33 cellular contexts compared by ENCODE assay signal in genomic region chr17:57745242-57745641, GRCh38. TPM values are rescaled to one million over a fixed set of nuclear protein-coding genes. Genes with fewer than 3 reads are reported as not detected.
"Had no signal": no experiment of that assay in that cellular context is flagged by ENCODE, and none has a peak within 500 bp of the region (broad histone marks: within the 10 kb centered on the region; RNA-seq: fewer than 3 reads in every experiment).

TSS of gene CCDC182 (minus strand) at chr17:57745299. CDS start at chr17:57745272, 27 bp downstream.

- H3K9ac ChIP-seq: neural progenitor cell, parathyroid adenoma had no signal

- H3K4me1 ChIP-seq: gastrocnemius medialis, left ventricle myocardium inferior, neural progenitor cell, parathyroid adenoma, right atrium auricular region, stomach, transverse colon had no signal

- DNase-seq: activated CD4-positive, alpha-beta memory T cell treated with anti-CD3 and anti-CD28 coated beads for 36 hours; activated CD4-positive, alpha-beta T cell treated with anti-CD3 and anti-CD28 coated beads, Interleukin-2, amount 10 ng/mL, durations not matched to agents 24 days and 14 days; activated CD4-positive, CD25-positive, alpha-beta regulatory T cell treated with anti-CD3 and anti-CD28 coated beads, Interleukin-2, amount 50 U/mL, for 72 hours; activated naive CD8-positive, alpha-beta T cell treated with anti-CD3 and anti-CD28 coated beads, Interleukin-2, amount 50 U/mL, for 24 hours; activated T-cell treated with anti-CD3 and anti-CD28 coated beads, Interleukin-2, amount 50 U/mL, for 4 hours; caudate nucleus; cortex of kidney; effector memory CD8-positive, alpha-beta T cell; erythroblast; gastrocnemius medialis; glutamatergic neuron; islet precursor cell; left ventricle myocardium inferior; naive thymus-derived CD8-positive, alpha-beta T cell; occipital lobe; stimulated activated CD4-positive, alpha-beta T cell treated with anti-CD3 and anti-CD28 coated beads, Interleukin-1b, Interleukin-23, amount 100 ng/mL, for 48 hours; stimulated activated CD4-positive, alpha-beta T cell treated with anti-CD3 and anti-CD28 coated beads, Interleukin-4, amount 100 ng/mL, for 4 hours; stimulated activated CD8-positive, alpha-beta memory T cell treated with anti-CD3 and anti-CD28 coated beads, Interleukin-4, amount 100 ng/mL, for 48 hours; stimulated activated naive B cell treated with anti-CD40 and anti-IgM and Interleukin-4, amounts not matched to agents 10 μg/mL and 1 μg/mL and 100 μg/mL, for 72 hours; stomach; T-helper 9 cell; transverse colon had no signal

- H2AFZ ChIP-seq: neural progenitor cell, parathyroid adenoma had no signal

- H3K9me3 Mint-ChIP-seq: activated CD4-positive, alpha-beta memory T cell treated with anti-CD3 and anti-CD28 coated beads for 36 hours; activated CD4-positive, alpha-beta T cell treated with anti-CD3 and anti-CD28 coated beads, Interleukin-2, amount 10 ng/mL, durations not matched to agents 24 days and 14 days; activated naive CD4-positive, alpha-beta T cell treated with anti-CD3 and anti-CD28 coated beads, Interleukin-2, amount 50 U/mL, for 24 hours; activated naive CD8-positive, alpha-beta T cell treated with anti-CD3 and anti-CD28 coated beads, Interleukin-2, amount 50 U/mL, for 24 hours; activated T-cell treated with anti-CD3 and anti-CD28 coated beads, Interleukin-2, amount 50 U/mL, for 4 hours; activated T-helper 17 cell treated with anti-CD3 and anti-CD28 coated beads, Interleukin-2, amount 50 U/mL, for 72 hours; effector memory CD8-positive, alpha-beta T cell; mesothelial cell of epicardium; naive thymus-derived CD8-positive, alpha-beta T cell; stimulated activated naive B cell treated with anti-CD40 and anti-IgM and Interleukin-4, amounts not matched to agents 10 μg/mL and 1 μg/mL and 100 μg/mL, for 72 hours; T-helper 1 cell treated with Interleukin-12 subunit alpha and Interleukin-12 subunit beta and Interleukin-4 antibody, amounts not matched to agents 30 μg/mL and 1 μg/mL, for 36 hours had no signal

- H3K36me3 Mint-ChIP-seq: activated CD4-positive, alpha-beta memory T cell treated with anti-CD3 and anti-CD28 coated beads for 36 hours; activated naive CD4-positive, alpha-beta T cell treated with anti-CD3 and anti-CD28 coated beads, Interleukin-2, amount 50 U/mL, for 24 hours; mesothelial cell of epicardium; naive thymus-derived CD8-positive, alpha-beta T cell; neural progenitor cell; stimulated activated naive B cell treated with anti-CD40 and anti-IgM and Interleukin-4, amounts not matched to agents 10 μg/mL and 1 μg/mL and 100 μg/mL, for 72 hours had no signal

- H3K4me3 Mint-ChIP-seq: activated CD4-positive, alpha-beta memory T cell treated with anti-CD3 and anti-CD28 coated beads for 36 hours; activated CD4-positive, alpha-beta T cell treated with anti-CD3 and anti-CD28 coated beads, Interleukin-2, amount 10 ng/mL, durations not matched to agents 24 days and 14 days; activated naive CD4-positive, alpha-beta T cell treated with anti-CD3 and anti-CD28 coated beads, Interleukin-2, amount 50 U/mL, for 24 hours; activated naive CD8-positive, alpha-beta T cell treated with anti-CD3 and anti-CD28 coated beads, Interleukin-2, amount 50 U/mL, for 24 hours; activated T-cell treated with anti-CD3 and anti-CD28 coated beads, Interleukin-2, amount 50 U/mL, for 4 hours; activated T-helper 17 cell treated with anti-CD3 and anti-CD28 coated beads, Interleukin-2, amount 50 U/mL, for 72 hours; effector memory CD8-positive, alpha-beta T cell; mesothelial cell of epicardium; naive thymus-derived CD8-positive, alpha-beta T cell; neural progenitor cell; stimulated activated naive B cell treated with anti-CD40 and anti-IgM and Interleukin-4, amounts not matched to agents 10 μg/mL and 1 μg/mL and 100 μg/mL, for 72 hours; T-helper 1 cell treated with Interleukin-12 subunit alpha and Interleukin-12 subunit beta and Interleukin-4 antibody, amounts not matched to agents 30 μg/mL and 1 μg/mL, for 36 hours had no signal

- H3K4me1 Mint-ChIP-seq: activated naive CD4-positive, alpha-beta T cell treated with anti-CD3 and anti-CD28 coated beads, Interleukin-2, amount 50 U/mL, for 24 hours; activated T-helper 17 cell treated with anti-CD3 and anti-CD28 coated beads, Interleukin-2, amount 50 U/mL, for 72 hours; mesothelial cell of epicardium had no signal

- H3K27ac Mint-ChIP-seq: activated CD4-positive, alpha-beta memory T cell treated with anti-CD3 and anti-CD28 coated beads for 36 hours; activated CD4-positive, alpha-beta T cell treated with anti-CD3 and anti-CD28 coated beads, Interleukin-2, amount 10 ng/mL, durations not matched to agents 24 days and 14 days; activated naive CD4-positive, alpha-beta T cell treated with anti-CD3 and anti-CD28 coated beads, Interleukin-2, amount 50 U/mL, for 24 hours; activated naive CD8-positive, alpha-beta T cell treated with anti-CD3 and anti-CD28 coated beads, Interleukin-2, amount 50 U/mL, for 24 hours; activated T-helper 17 cell treated with anti-CD3 and anti-CD28 coated beads, Interleukin-2, amount 50 U/mL, for 72 hours; mesothelial cell of epicardium; neural progenitor cell; stimulated activated naive B cell treated with anti-CD40 and anti-IgM and Interleukin-4, amounts not matched to agents 10 μg/mL and 1 μg/mL and 100 μg/mL, for 72 hours; T-helper 1 cell treated with Interleukin-12 subunit alpha and Interleukin-12 subunit beta and Interleukin-4 antibody, amounts not matched to agents 30 μg/mL and 1 μg/mL, for 36 hours had no signal

- H3K4me3 ChIP-seq: gastrocnemius medialis, left ventricle myocardium inferior, lung, neural progenitor cell, right atrium auricular region, smooth muscle cell, stomach, transverse colon had no signal

- H3K36me3 ChIP-seq: gastrocnemius medialis, left ventricle myocardium inferior, neural progenitor cell, right atrium auricular region, stomach, transverse colon had no signal

- H3K4me2 ChIP-seq: neural progenitor cell, smooth muscle cell had no signal

- H3K9me3 ChIP-seq: gastrocnemius medialis, left ventricle myocardium inferior, right atrium auricular region, stomach, transverse colon had no signal

- H3K27me3 Mint-ChIP-seq: activated naive CD4-positive, alpha-beta T cell treated with anti-CD3 and anti-CD28 coated beads, Interleukin-2, amount 50 U/mL, for 24 hours; activated naive CD8-positive, alpha-beta T cell treated with anti-CD3 and anti-CD28 coated beads, Interleukin-2, amount 50 U/mL, for 24 hours; activated T-helper 17 cell treated with anti-CD3 and anti-CD28 coated beads, Interleukin-2, amount 50 U/mL, for 72 hours; effector memory CD8-positive, alpha-beta T cell had no signal

- ATAC-seq: activated naive CD8-positive, alpha-beta T cell treated with anti-CD3 and anti-CD28 coated beads, Interleukin-2, amount 50 U/mL, for 24 hours; activated T-cell treated with anti-CD3 and anti-CD28 coated beads, Interleukin-2, amount 50 U/mL, for 4 hours; activated T-helper 17 cell treated with anti-CD3 and anti-CD28 coated beads, Interleukin-2, amount 50 U/mL, for 72 hours; effector memory CD8-positive, alpha-beta T cell; gastrocnemius medialis; naive thymus-derived CD8-positive, alpha-beta T cell had no signal

- H3K27me3 ChIP-seq: gastrocnemius medialis, neural progenitor cell, right atrium auricular region, transverse colon had no signal

- H3K27ac ChIP-seq: gastrocnemius medialis, left ventricle myocardium inferior, neural progenitor cell, parathyroid adenoma, right atrium auricular region, stomach, transverse colon had no signal

RNA-seq across cellular contexts. Expression of gene CCDC182, which starts in this region (rescaled TPM):
- total RNA-seq: activated CD4-positive, alpha-beta memory T cell treated with anti-CD3 and anti-CD28 coated beads for 36 hours; activated CD4-positive, alpha-beta T cell treated with anti-CD3 and anti-CD28 coated beads, Interleukin-2, amount 10 ng/mL, durations not matched to agents 24 days and 14 days; activated T-cell treated with anti-CD3 and anti-CD28 coated beads, Interleukin-2, amount 50 U/mL, for 4 hours; activated T-helper 17 cell treated with anti-CD3 and anti-CD28 coated beads, Interleukin-2, amount 50 U/mL, for 72 hours; chondrocyte; gastrocnemius medialis; left ventricle myocardium inferior; lung; mesothelial cell of epicardium; naive thymus-derived CD8-positive, alpha-beta T cell; pulmonary artery endothelial cell; right atrium auricular region; smooth muscle cell; stomach; transverse colon had no signal
